In the genomic region with DNA sequence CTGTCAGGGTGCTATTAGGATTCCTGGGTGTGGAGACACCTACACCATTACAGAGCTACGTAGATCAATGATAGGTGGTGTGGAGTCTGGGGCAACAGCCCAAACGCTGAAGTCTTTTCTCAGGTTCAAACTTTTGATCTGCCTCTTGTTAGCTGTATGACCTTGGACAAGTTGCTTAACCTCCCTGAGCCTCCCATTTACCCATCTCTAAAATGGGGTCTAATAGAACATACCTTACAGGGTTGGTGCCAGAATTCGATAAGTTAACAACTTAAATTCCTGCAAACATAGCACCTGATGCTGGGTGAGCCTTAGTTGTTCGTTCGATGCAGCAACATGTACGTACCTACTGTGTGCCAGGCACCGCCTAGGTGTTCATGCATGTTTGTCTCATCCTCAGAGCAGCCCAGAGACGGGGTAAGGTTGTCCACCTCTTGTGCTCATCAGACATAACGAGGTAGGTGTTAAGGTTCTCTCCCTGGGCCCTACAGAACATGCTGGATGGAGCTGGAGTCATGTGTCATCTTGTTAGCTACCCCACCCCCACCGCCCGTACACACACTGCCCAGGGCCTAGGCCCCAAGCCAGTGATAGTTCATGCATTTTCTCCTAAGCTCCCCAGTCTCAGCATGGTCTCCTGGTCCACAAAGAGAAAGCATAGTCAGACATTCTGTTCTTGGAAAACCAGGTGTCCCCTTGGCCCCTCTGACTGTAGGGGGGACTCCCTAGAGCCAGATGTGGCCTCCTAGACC, we compare ENCODE assay signal across 15 cellular contexts. TPM values are rescaled to one million over a fixed set of nuclear protein-coding genes. Genes with fewer than 3 reads are reported as not detected.
DNase-seq lines count a peak whose midpoint lies in the region; ATAC-seq and TF ChIP-seq lines count a peak whose summit lies in the region.
"Had no signal": no experiment of that assay in that cellular context is flagged by ENCODE, and none has a peak within 500 bp of the region (broad histone marks: within the 10 kb centered on the region; RNA-seq: fewer than 3 reads in every experiment).

No MANE protein-coding gene starts in this region.

- peaks cover 42 to 66% (median 59%) of the 10 kb centered on the region in 10 experiments for H3K4me1 ChIP-seq in BLaER1 treated with 17β-estradiol and CSF1 and Interleukin-3, amounts not matched to agents 10 nM and 100 nM
- no peaks in the 10 kb centered on the region for H3K4me1 ChIP-seq in gastroesophageal sphincter
- H3K4me1 ChIP-seq: Caco-2 had no signal

- no peak for TF ChIP-seq POLR2A in gastroesophageal sphincter (IDR thresholded peaks at IDR 0.05)

- peak overlapping the region; percentile 37 to 83 (median 70); a peak in 21 of 22 replicates for H3K4me2 ChIP-seq in BLaER1 treated with 17β-estradiol and CSF1 and Interleukin-3, amounts not matched to agents 10 nM and 100 nM

- peak; percentile 57 for DNase-seq in globus pallidus (ENCODE audit: low spot score)
- peak in 17 of 49 donors; percentile 12 to 61 (median 26) for DNase-seq in substantia nigra (lab: John Stamatoyannopoulos, UW)
- DNase-seq in DMS153 treated with DMSO at 0.1 percent for 48 hours (lab: John Stamatoyannopoulos, UW; ENCODE audit: unreplicated experiment), result no peak
- DNase-seq: AML-193; Caco-2; CD4-positive, alpha-beta T cell; GDM1; GOT3; NCI-H2227 treated with DMSO at 0.1 percent for 48 hours; NCI-H510A treated with DMSO at 0.1 percent for 48 hours; SIG-M5 had no signal

- 93% methylated on average over 3 to 9 of the region's 11 CpGs for WGBS in gastroesophageal sphincter (ENCODE audit: low coverage in 1 of 2), 2 donors

- H4K20me1 ChIP-seq in BLaER1 treated with 17β-estradiol and CSF1 and Interleukin-3, amounts not matched to agents 10 nM and 100 nM, result peaks cover 0 to 6% (median 0%) of the 10 kb centered on the region in 11 experiments; a peak in 1 of 22 replicates

- no peaks in the 10 kb centered on the region for H3K27me3 ChIP-seq in BLaER1 treated with 17β-estradiol and CSF1 and Interleukin-3, amounts not matched to agents 10 nM and 100 nM
- H3K27me3 ChIP-seq in gastroesophageal sphincter, result no peaks in the 10 kb centered on the region

- 0 out of 22 replicates have a peak overlapping the region, but pooled peaks of 1 of the 11 experiments have one; percentile 22 for H3K27ac ChIP-seq in BLaER1 treated with 17β-estradiol and CSF1 and Interleukin-3, amounts not matched to agents 10 nM and 100 nM
- H3K27ac ChIP-seq in angular gyrus (ENCODE audit: low read depth, low read length) (peak overlapping the region; percentile 10), substantia nigra (ENCODE audit: low read depth, low read length, poor library complexity, severe bottlenecking) (peak overlapping the region; percentile 78), gastroesophageal sphincter (no peak overlapping the region)

- no peaks in the 10 kb centered on the region for H3K36me3 ChIP-seq in BLaER1 treated with 17β-estradiol and CSF1 and Interleukin-3, amounts not matched to agents 10 nM and 100 nM
- H3K36me3 ChIP-seq in gastroesophageal sphincter, result no peaks in the 10 kb centered on the region

- no peaks in the 10 kb centered on the region for H3K9me3 ChIP-seq in BLaER1 treated with 17β-estradiol and CSF1 and Interleukin-3, amounts not matched to agents 10 nM and 100 nM (replicated peaks in 1 of 11)
- H3K9me3 ChIP-seq in gastroesophageal sphincter, result no peaks in the 10 kb centered on the region
- H3K9me3 ChIP-seq: Caco-2 had no signal

- 0 out of 22 replicates have a peak overlapping the region, but pooled peaks of 3 of the 11 experiments have one; percentile 12 to 18 (median 12) for H3K9ac ChIP-seq in BLaER1 treated with 17β-estradiol and CSF1 and Interleukin-3, amounts not matched to agents 10 nM and 100 nM

- no peak for TF ChIP-seq EP300 in gastroesophageal sphincter (IDR thresholded peaks at IDR 0.05)

- H3K4me3 ChIP-seq in BLaER1 treated with 17β-estradiol and CSF1 and Interleukin-3, amounts not matched to agents 10 nM and 100 nM, result no peak overlapping the region
- no peak overlapping the region for H3K4me3 ChIP-seq in gastroesophageal sphincter

- ATAC-seq in GM21737 (IDR thresholded peaks at IDR 0.05; ENCODE audit: unreplicated experiment) (no peak), gastroesophageal sphincter (no peak)

- no peak for TF ChIP-seq CTCF in gastroesophageal sphincter (IDR thresholded peaks at IDR 0.05)

RNA-seq across cellular contexts. Expression of a gene that starts 41.0 kb away (rescaled TPM):
- 1 to 10 TPM; 3.3 to 9.8 (median 4.9) TPM for total RNA-seq in gastroesophageal sphincter

Comparison
In these comparisons a context has a peak if more than half of its experiments do, and no peak if none do; other contexts are left out.
1. H3K27ac ChIP-seq: peak in angular gyrus (single experiment) and substantia nigra (single experiment); none in gastroesophageal sphincter (0 of 4).